ENCODE assay signal across 1 cellular context in the genomic region with DNA sequence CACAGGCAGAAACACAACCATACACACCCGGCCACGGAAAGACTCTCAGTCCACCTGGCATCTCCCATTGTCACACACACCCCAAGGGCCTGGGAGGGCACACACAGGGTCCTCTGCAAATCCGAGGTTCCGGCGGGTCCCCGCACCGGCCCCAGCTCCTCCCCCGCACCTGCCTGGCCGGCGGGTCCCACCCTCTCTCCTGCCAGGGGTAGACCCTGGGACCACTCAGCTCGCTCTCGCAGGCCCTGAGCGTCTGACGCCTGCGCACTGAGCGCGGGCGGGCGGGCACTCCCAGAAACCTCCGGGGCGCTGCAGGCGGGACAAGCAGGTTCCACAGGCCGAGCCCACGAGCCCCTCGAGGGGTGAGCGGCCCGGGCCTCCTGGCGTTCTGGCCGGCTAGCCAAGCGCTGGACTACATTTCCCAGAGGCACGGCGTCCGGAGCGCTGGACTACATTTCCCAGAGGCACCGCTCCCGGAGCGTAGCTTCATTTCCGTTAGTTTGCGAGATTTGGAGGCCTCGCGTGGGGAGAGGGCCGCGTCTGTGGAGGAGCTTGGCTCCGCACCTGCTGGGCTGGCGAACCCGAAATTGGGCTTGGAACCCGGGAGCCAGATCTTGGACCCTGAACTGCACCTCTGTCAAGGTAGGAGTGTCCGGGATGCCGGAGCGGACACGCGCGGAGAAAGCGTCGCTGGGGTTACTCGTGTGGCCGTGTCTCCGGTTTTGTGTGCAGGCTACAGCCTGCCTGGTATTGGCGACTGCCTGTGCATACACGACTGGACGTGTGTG.
TF ChIP-seq lines count a peak whose summit lies in the region.

A gene (plus strand): TSS at position 505 of the 788 bp plus-strand sequence. CDS start 10,686 bp downstream, outside the sequence.

TF ChIP-seq in GM23338, 12 proteins besides CTCF, POLR2A, EP300 and RAD21 (continued from another document):
- TF ChIP-seq, protein P1, sequence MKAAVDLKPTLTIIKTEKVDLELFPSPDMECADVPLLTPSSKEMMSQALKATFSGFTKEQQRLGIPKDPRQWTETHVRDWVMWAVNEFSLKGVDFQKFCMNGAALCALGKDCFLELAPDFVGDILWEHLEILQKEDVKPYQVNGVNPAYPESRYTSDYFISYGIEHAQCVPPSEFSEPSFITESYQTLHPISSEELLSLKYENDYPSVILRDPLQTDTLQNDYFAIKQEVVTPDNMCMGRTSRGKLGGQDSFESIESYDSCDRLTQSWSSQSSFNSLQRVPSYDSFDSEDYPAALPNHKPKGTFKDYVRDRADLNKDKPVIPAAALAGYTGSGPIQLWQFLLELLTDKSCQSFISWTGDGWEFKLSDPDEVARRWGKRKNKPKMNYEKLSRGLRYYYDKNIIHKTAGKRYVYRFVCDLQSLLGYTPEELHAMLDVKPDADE (IDR thresholded peaks at IDR 0.05): peak; percentile 99
- no peak for TF ChIP-seq STAT1 (IDR thresholded peaks at IDR 0.05; ENCODE audit: unreplicated experiment)
- TF ChIP-seq CREB1 (CRISPR knock-in tag; IDR thresholded peaks at IDR 0.05; ENCODE audit: low read depth): no peak; the same call in 1 of the 2 replicates
